1 cellular context compared by ENCODE assay signal in genomic region chr6:92122746-92123145, GRCh38.
TF ChIP-seq lines count a peak whose summit lies in the region.

No MANE protein-coding gene starts in this region.

TF ChIP-seq in H1, 55 proteins besides CTCF, POLR2A, EP300 and RAD21 (continued from another document):
- TF ChIP-seq, protein P1, sequence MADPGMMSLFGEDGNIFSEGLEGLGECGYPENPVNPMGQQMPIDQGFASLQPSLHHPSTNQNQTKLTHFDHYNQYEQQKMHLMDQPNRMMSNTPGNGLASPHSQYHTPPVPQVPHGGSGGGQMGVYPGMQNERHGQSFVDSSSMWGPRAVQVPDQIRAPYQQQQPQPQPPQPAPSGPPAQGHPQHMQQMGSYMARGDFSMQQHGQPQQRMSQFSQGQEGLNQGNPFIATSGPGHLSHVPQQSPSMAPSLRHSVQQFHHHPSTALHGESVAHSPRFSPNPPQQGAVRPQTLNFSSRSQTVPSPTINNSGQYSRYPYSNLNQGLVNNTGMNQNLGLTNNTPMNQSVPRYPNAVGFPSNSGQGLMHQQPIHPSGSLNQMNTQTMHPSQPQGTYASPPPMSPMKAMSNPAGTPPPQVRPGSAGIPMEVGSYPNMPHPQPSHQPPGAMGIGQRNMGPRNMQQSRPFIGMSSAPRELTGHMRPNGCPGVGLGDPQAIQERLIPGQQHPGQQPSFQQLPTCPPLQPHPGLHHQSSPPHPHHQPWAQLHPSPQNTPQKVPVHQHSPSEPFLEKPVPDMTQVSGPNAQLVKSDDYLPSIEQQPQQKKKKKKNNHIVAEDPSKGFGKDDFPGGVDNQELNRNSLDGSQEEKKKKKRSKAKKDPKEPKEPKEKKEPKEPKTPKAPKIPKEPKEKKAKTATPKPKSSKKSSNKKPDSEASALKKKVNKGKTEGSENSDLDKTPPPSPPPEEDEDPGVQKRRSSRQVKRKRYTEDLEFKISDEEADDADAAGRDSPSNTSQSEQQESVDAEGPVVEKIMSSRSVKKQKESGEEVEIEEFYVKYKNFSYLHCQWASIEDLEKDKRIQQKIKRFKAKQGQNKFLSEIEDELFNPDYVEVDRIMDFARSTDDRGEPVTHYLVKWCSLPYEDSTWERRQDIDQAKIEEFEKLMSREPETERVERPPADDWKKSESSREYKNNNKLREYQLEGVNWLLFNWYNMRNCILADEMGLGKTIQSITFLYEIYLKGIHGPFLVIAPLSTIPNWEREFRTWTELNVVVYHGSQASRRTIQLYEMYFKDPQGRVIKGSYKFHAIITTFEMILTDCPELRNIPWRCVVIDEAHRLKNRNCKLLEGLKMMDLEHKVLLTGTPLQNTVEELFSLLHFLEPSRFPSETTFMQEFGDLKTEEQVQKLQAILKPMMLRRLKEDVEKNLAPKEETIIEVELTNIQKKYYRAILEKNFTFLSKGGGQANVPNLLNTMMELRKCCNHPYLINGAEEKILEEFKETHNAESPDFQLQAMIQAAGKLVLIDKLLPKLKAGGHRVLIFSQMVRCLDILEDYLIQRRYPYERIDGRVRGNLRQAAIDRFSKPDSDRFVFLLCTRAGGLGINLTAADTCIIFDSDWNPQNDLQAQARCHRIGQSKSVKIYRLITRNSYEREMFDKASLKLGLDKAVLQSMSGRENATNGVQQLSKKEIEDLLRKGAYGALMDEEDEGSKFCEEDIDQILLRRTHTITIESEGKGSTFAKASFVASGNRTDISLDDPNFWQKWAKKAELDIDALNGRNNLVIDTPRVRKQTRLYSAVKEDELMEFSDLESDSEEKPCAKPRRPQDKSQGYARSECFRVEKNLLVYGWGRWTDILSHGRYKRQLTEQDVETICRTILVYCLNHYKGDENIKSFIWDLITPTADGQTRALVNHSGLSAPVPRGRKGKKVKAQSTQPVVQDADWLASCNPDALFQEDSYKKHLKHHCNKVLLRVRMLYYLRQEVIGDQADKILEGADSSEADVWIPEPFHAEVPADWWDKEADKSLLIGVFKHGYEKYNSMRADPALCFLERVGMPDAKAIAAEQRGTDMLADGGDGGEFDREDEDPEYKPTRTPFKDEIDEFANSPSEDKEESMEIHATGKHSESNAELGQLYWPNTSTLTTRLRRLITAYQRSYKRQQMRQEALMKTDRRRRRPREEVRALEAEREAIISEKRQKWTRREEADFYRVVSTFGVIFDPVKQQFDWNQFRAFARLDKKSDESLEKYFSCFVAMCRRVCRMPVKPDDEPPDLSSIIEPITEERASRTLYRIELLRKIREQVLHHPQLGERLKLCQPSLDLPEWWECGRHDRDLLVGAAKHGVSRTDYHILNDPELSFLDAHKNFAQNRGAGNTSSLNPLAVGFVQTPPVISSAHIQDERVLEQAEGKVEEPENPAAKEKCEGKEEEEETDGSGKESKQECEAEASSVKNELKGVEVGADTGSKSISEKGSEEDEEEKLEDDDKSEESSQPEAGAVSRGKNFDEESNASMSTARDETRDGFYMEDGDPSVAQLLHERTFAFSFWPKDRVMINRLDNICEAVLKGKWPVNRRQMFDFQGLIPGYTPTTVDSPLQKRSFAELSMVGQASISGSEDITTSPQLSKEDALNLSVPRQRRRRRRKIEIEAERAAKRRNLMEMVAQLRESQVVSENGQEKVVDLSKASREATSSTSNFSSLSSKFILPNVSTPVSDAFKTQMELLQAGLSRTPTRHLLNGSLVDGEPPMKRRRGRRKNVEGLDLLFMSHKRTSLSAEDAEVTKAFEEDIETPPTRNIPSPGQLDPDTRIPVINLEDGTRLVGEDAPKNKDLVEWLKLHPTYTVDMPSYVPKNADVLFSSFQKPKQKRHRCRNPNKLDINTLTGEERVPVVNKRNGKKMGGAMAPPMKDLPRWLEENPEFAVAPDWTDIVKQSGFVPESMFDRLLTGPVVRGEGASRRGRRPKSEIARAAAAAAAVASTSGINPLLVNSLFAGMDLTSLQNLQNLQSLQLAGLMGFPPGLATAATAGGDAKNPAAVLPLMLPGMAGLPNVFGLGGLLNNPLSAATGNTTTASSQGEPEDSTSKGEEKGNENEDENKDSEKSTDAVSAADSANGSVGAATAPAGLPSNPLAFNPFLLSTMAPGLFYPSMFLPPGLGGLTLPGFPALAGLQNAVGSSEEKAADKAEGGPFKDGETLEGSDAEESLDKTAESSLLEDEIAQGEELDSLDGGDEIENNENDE (IDR thresholded peaks at IDR 0.05; ENCODE audit: insufficient replicate concordance, low read length): no peak
- TF ChIP-seq SIN3A (conservative IDR thresholded peaks at IDR 0.05 in 1 of 2, IDR thresholded peaks at IDR 0.05 in 1 of 2; ENCODE audit: low read depth in 1 of 2, low read length in 2 of 2): no peak
- no peak for TF ChIP-seq GABPA (IDR thresholded peaks at IDR 0.05; ENCODE audit: borderline replicate concordance, insufficient read depth, low read length)
- no peak for TF ChIP-seq SUZ12 (IDR thresholded peaks at IDR 0.05; ENCODE audit: low read length)
